8 cellular contexts compared by ENCODE assay signal in the genomic region with DNA sequence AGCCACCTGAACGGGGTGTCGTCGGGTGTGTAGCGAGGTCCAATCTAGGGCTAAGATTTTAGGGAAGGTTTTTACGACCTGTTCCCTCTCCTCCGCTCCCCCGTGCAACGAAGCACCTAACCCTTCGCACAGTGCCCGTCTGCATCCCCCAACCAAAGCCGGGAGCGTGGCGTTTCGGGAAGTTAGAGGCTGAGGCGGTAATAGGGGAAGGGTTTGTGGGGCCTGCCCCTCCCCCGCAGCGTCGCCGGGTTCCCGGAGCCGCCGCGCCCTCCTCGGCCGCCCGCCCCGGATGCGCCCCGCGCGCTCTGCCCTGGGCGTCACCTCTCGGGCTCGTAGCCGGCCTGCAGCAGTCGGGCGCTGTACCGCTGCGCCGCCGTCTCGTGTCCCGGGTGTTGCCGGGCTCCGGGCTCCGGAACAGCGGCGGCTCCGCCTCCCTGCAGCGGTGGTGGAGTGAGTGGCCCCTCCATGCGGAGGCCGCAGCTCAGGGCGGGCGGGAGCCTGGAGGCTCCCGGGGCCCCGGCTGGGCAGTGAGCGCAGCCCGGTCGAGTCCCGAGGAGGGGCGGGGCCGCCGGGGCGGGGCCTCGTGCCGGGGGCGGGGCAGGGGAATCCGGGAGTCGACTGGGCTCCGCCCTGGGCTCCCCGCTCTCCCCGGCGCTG. TPM values are rescaled to one million over a fixed set of nuclear protein-coding genes. Genes with fewer than 3 reads are reported as not detected.
DNase-seq lines count a peak whose midpoint lies in the region; ATAC-seq and TF ChIP-seq lines count a peak whose summit lies in the region.

A gene (minus strand): TSS at position 548 of the 657 bp plus-strand sequence. CDS start 81 bp downstream, at position 467.

- ATAC-seq in HG03139 (IDR thresholded peaks at IDR 0.05; ENCODE audit: unreplicated experiment) = peak; percentile 71

- H3K4me1 ChIP-seq in BLaER1 = peaks cover 44% of the 10 kb centered on the region

- H3K9ac ChIP-seq in BLaER1 = peak within 1 kb of the TSS; percentile 75

- no peaks in the 10 kb centered on the region for H3K27me3 ChIP-seq in BLaER1

- peak within 1 kb of the TSS; percentile 71 for H3K4me3 ChIP-seq in BLaER1
- H3K4me3 ChIP-seq in epithelial cell of esophagus (ENCODE audit: low read length) = peak within 1 kb of the TSS; percentile 72

- H3K4me2 ChIP-seq in BLaER1 = peak within 1 kb of the TSS; percentile 93

- peak; percentile 60 for TF ChIP-seq POLR2A in GM18951 (IDR thresholded peaks at IDR 0.05; ENCODE audit: extremely low read depth, insufficient read depth, insufficient read length)

- DNase-seq in NOMO-1 treated with dmso at 0.1 percent for 144 hours (lab: John Stamatoyannopoulos, UW; ENCODE audit: unreplicated experiment) (peak; percentile 57), epithelial cell of esophagus (ENCODE audit: low read depth) (peak; percentile 78), mucosa of gallbladder (ENCODE audit: low spot score) (peak; percentile 86)
- peak; percentile 87 for DNase-seq in activated CD8-positive, alpha-beta memory T cell treated with anti-CD3 and anti-CD28 coated beads, Interleukin-2, amount 50 U/mL, for 4 hours
- DNase-seq in stimulated activated CD8-positive, alpha-beta memory T cell treated with anti-CD3 and anti-CD28 coated beads, Interleukin-4, amount 100 ng/mL, for 24 hours (ENCODE audit: low read depth) = peak; percentile 83

- H3K9me3 ChIP-seq in BLaER1 = no peaks in the 10 kb centered on the region

- no peaks in the 10 kb centered on the region for H3K36me3 ChIP-seq in BLaER1

- peak within 1 kb of the TSS; percentile 71 for H3K27ac ChIP-seq in BLaER1

- no peak for TF ChIP-seq CTCF in epithelial cell of esophagus (IDR thresholded peaks at IDR 0.05; ENCODE audit: insufficient read depth, low read depth, low read length, missing control alignments)

- H4K20me1 ChIP-seq in BLaER1 = peaks cover 8% of the 10 kb centered on the region

- in situ Hi-C loops in GM18951 (cut with MboI; ENCODE audit: low sequenced_read_pairs, unreplicated experiment) = no loop called here

RNA-seq across cellular contexts. Expression of the gene that starts here (rescaled TPM):
- total RNA-seq in mucosa of gallbladder = 18.6 TPM

Comparison
In these comparisons a context has a peak if more than half of its experiments do, and no peak if none do; other contexts are left out.
1. Peak in every context shown above with its lines: DNase-seq, ATAC-seq, H3K4me3 ChIP-seq and H3K27ac ChIP-seq.